In the genomic region with DNA sequence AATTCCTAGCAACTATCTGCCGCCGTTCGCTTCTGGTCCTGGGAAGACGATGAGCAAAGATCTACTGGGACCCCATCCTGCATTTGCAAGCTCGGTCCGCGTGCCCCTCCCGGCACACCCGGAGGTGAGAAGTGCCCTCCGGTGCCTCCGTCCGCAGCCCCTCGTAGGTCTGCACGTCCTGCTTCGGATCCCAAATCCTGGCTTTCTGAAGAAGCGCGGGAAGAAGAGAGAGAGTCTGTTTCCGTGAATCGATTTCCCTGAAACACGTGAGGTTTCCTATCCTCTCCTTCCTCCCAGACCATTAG, we compare ENCODE assay signal across 8 cellular contexts. TPM values are rescaled to one million over a fixed set of nuclear protein-coding genes. Genes with fewer than 3 reads are reported as not detected.
DNase-seq lines count a peak whose midpoint lies in the region; ATAC-seq and TF ChIP-seq lines count a peak whose summit lies in the region.

No MANE protein-coding gene starts in this region.

- peak overlapping the region; percentile 73 to 91 for H3K4me3 ChIP-seq in ascending aorta
- H3K4me3 ChIP-seq in left lung, result peak overlapping the region; percentile 45 to 52
- H3K4me3 ChIP-seq in subcutaneous abdominal adipose tissue (ENCODE audit: low read depth in 1 of 5, low read length in 5 of 5), result peak overlapping the region; percentile 75 to 95 (median 89)

- H3K9me3 ChIP-seq in ascending aorta, result no peaks in the 10 kb centered on the region
- no peaks in the 10 kb centered on the region for H3K9me3 ChIP-seq in left lung
- no peaks in the 10 kb centered on the region for H3K9me3 ChIP-seq in subcutaneous abdominal adipose tissue (ENCODE audit: control insufficient read depth in 5 of 5, low read length in 5 of 5)

- peaks cover 26% of the 10 kb centered on the region for H3K4me1 Mint-ChIP-seq in T-helper 1 cell treated with Interleukin-12 subunit alpha and Interleukin-12 subunit beta and Interleukin-4 antibody, amounts not matched to agents 30 μg/mL and 1 μg/mL, for 36 hours (ENCODE audit: low read depth)

- peak overlapping the region; percentile 92 for H3K4me3 Mint-ChIP-seq in T-helper 1 cell treated with Interleukin-12 subunit alpha and Interleukin-12 subunit beta and Interleukin-4 antibody, amounts not matched to agents 30 μg/mL and 1 μg/mL, for 36 hours

- no peak overlapping the region for H3K27ac Mint-ChIP-seq in T-helper 1 cell treated with Interleukin-12 subunit alpha and Interleukin-12 subunit beta and Interleukin-4 antibody, amounts not matched to agents 30 μg/mL and 1 μg/mL, for 36 hours

- peaks cover 84% of the 10 kb centered on the region for H3K27me3 Mint-ChIP-seq in T-helper 1 cell treated with Interleukin-12 subunit alpha and Interleukin-12 subunit beta and Interleukin-4 antibody, amounts not matched to agents 30 μg/mL and 1 μg/mL, for 36 hours (ENCODE audit: low read depth)

- peaks cover 4% of the 10 kb centered on the region for H3K36me3 Mint-ChIP-seq in T-helper 1 cell treated with Interleukin-12 subunit alpha and Interleukin-12 subunit beta and Interleukin-4 antibody, amounts not matched to agents 30 μg/mL and 1 μg/mL, for 36 hours (ENCODE audit: low read depth)

- intact Hi-C loops in ascending aorta (cut with DNase I) (loop anchor here (5.0 kb wide), 5 partner anchors 304 to 846 kb away; no protein-coding TSS in a partner anchor), left lung (cut with DNase I) (loop anchor here in 1 of 2 donors (10.0 kb wide), 3 partner anchors 379 to 839 kb away; no protein-coding TSS in a partner anchor)

- H3K27ac ChIP-seq in ascending aorta (peak overlapping the region; percentile 51 to 96), left lung (no peak overlapping the region), subcutaneous abdominal adipose tissue (ENCODE audit: low read depth, low read length) (no peak overlapping the region)

- H3K27me3 ChIP-seq in ascending aorta (no peaks in the 10 kb centered on the region), left lung (peaks cover 34 to 95% of the 10 kb centered on the region in 2 donors), subcutaneous abdominal adipose tissue (ENCODE audit: control insufficient read depth in 5 of 5, insufficient read depth in 4 of 5, low read length in 5 of 5) (peaks cover 7 to 28% (median 19%) of the 10 kb centered on the region in 5 donors)

- H3K9me3 Mint-ChIP-seq in T-helper 1 cell treated with Interleukin-12 subunit alpha and Interleukin-12 subunit beta and Interleukin-4 antibody, amounts not matched to agents 30 μg/mL and 1 μg/mL, for 36 hours, result no peaks in the 10 kb centered on the region

- peak overlapping the region in 3 of 5 donors; percentile 72 to 82 (median 80) for H3K9ac ChIP-seq in subcutaneous abdominal adipose tissue (ENCODE audit: low read length in 5 of 5)

- no peak for TF ChIP-seq CTCF in ascending aorta (IDR thresholded peaks at IDR 0.05)
- TF ChIP-seq CTCF in left lung (IDR thresholded peaks at IDR 0.05), result no peak

- DNase-seq in T-helper 1 cell (no peak), ascending aorta (ENCODE audit: low spot score in 2 of 2) (no peak), left lung (no peak), NCI-H1930 (lab: John Stamatoyannopoulos, UW) (no peak), NCI-H345 treated with DMSO at 0.1 percent for 48 hours (lab: John Stamatoyannopoulos, UW; ENCODE audit: unreplicated experiment) (no peak)

- ATAC-seq in left lung (no peak), HG03039 (IDR thresholded peaks at IDR 0.05; ENCODE audit: unreplicated experiment) (no peak)

- H3K4me1 ChIP-seq in ascending aorta (peaks cover 11 to 14% of the 10 kb centered on the region in 2 donors), left lung (peaks cover 4 to 22% of the 10 kb centered on the region in 2 donors), subcutaneous abdominal adipose tissue (ENCODE audit: control insufficient read depth in 5 of 5, insufficient read depth in 5 of 5, low read length in 5 of 5) (peaks cover 0 to 51% (median 41%) of the 10 kb centered on the region in 5 donors)

- H3K36me3 ChIP-seq in ascending aorta (no peaks in the 10 kb centered on the region), left lung (no peaks in the 10 kb centered on the region), subcutaneous abdominal adipose tissue (ENCODE audit: control insufficient read depth in 5 of 5, insufficient read depth in 5 of 5, low read length in 5 of 5) (no peaks in the 10 kb centered on the region)

RNA-seq across cellular contexts. Expression of gene OSR1, which starts 5.0 kb away (rescaled TPM):
- 66.7 TPM for total RNA-seq in ascending aorta
- total RNA-seq in left lung, result 10 to 100 TPM; 20.5 to 41.5 TPM

Comparison
In these comparisons a context has a peak if more than half of its experiments do, and no peak if none do; other contexts are left out.
1. H3K27ac ChIP-seq: peak in ascending aorta (2 of 2); none in left lung (0 of 2) and subcutaneous abdominal adipose tissue (single experiment).
2. Peak in every context shown above with its lines, with median percentiles within 50 percentile points of each other: H3K4me3 ChIP-seq.